In the genomic region with DNA sequence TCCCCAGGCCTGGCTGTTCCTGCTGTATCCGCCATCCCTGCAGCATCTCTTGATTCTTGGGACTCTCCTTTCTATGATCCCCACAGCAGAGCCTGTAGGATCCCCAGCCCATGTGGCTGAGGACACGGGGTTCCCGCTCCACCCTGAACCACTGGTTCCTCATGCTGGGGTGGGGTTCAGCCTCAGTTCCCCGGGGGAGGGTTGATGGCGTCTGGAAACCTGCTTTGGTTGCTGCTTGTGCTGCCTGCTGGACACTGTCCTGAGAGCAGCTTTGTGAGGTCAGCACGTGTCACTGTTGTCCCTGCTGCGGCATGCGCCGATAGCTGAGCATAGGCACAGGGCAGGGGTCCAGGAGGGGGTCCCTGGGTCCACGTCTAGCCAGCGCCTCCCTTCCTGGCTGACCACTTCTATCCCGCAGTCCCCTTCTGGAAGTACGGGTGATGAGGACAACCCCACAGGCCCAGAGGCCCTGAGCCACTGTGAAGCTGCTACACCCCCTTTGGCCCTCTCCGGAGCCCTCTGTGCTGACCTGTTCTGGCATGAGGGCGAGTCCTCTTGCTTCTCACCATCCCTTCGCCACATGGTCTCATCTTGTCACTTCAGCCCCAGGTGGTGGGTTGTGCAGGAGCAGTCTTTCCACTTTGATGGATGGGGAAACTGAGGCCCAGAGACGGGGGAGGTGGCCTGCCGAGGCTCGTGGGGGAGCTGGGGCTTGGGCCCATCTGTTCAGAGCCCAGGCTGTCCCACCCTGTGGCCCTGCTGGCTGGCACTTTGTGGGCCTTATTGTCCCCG, we compare ENCODE assay signal across 26 cellular contexts. TPM values are rescaled to one million over a fixed set of nuclear protein-coding genes. Genes with fewer than 3 reads are reported as not detected.
A peak's percentile ranks its signal among the peaks of the same experiment; 100 is the strongest.
DNase-seq lines count a peak whose midpoint lies in the region; ATAC-seq and TF ChIP-seq lines count a peak whose summit lies in the region.
"Had no signal": no experiment of that assay in that cellular context is flagged by ENCODE, and none has a peak within 500 bp of the region (broad histone marks: within the 10 kb centered on the region; RNA-seq: fewer than 3 reads in every experiment).

No MANE protein-coding gene starts in this region.

- peaks cover 71 to 81% (median 72%) of the 10 kb centered on the region in 11 experiments for H3K36me3 ChIP-seq in BLaER1 treated with 17β-estradiol and CSF1 and Interleukin-3, amounts not matched to agents 10 nM and 100 nM
- H3K36me3 ChIP-seq in PC-3 (ENCODE audit: low read depth, low read length), result peaks cover 45% of the 10 kb centered on the region
- no peaks in the 10 kb centered on the region for H3K36me3 ChIP-seq in ovary

- H3K9me3 Mint-ChIP-seq in activated CD4-positive, alpha-beta memory T cell treated with anti-CD3 and anti-CD28 coated beads, Interleukin-2, amount 10 ng/mL, durations not matched to agents 7 days and 5 days, result no peaks in the 10 kb centered on the region
- H3K9me3 Mint-ChIP-seq: activated CD4-positive, alpha-beta T cell treated with anti-CD3 and anti-CD28 coated beads, Interleukin-2, amount 10 ng/mL, durations not matched to agents 24 days and 14 days; central memory CD8-positive, alpha-beta T cell; stimulated activated naive CD8-positive, alpha-beta T cell treated with anti-CD3 and anti-CD28 coated beads, Interleukin-15, amount 100 ng/mL, for 72 hours had no signal

- intact Hi-C loops in PC-3 (cut with micrococcal nuclease) (no loop called here), ovary (cut with DNase I) (no loop called here)

- H3K27ac Mint-ChIP-seq in activated CD4-positive, alpha-beta memory T cell treated with anti-CD3 and anti-CD28 coated beads, Interleukin-2, amount 10 ng/mL, durations not matched to agents 7 days and 5 days, result no peak overlapping the region

- H3K9me2 ChIP-seq in PC-3 (replicated peaks; ENCODE audit: low read length), result no peaks in the 10 kb centered on the region

- CTCF ChIA-PET in PC-3 (lab: Charles Lee), result no interaction called here
- CTCF ChIA-PET in activated CD4-positive, alpha-beta memory T cell treated with anti-CD3 and anti-CD28 coated beads, Interleukin-2, amount 10 ng/mL, durations not matched to agents 7 days and 5 days (lab: Charles Lee), result interaction anchor here (1.5 kb wide), 1 partner anchor 23 kb away, joined by 8 read pairs; no protein-coding TSS in a partner anchor

- BruUV-seq in PC-3 (replicated peaks; lab: Mats Ljungman, UMichigan), result no TSS peak

- 55 to 74% (median 67%) methylated on average over 20 of the region's 20 CpGs for WGBS in ovary, 3 donors

- ATAC-seq in PC-3, result no peak
- ATAC-seq in HG02610 (IDR thresholded peaks at IDR 0.05; ENCODE audit: unreplicated experiment), result no peak
- ATAC-seq: body of pancreas; heart left ventricle; right cardiac atrium; stimulated activated naive CD8-positive, alpha-beta T cell treated with anti-CD3 and anti-CD28 coated beads, Interleukin-15, amount 100 ng/mL, for 72 hours had no signal

- POLR2A ChIA-PET in PC-3 (lab: Charles Lee; ENCODE audit: unreplicated experiment), result interaction anchor here (0.6 kb wide), 1 partner anchor 9 kb away, joined by 3 read pairs; no protein-coding TSS in a partner anchor
- POLR2A ChIA-PET in activated CD4-positive, alpha-beta memory T cell treated with anti-CD3 and anti-CD28 coated beads, Interleukin-2, amount 10 ng/mL, durations not matched to agents 7 days and 5 days (lab: Charles Lee), result no interaction called here

- H2AFZ ChIP-seq in PC-3 (ENCODE audit: low read length), result no peak overlapping the region

- TF ChIP-seq CTCF in PC-3 (conservative IDR thresholded peaks at IDR 0.05; ENCODE audit: low read depth, low read length) (no peak), ovary (IDR thresholded peaks at IDR 0.05) (no peak), GM13977 (IDR thresholded peaks at IDR 0.05; ENCODE audit: extremely low read depth, insufficient read depth, missing control alignments) (no peak)

- peak overlapping the region in 8 of 11 experiments; percentile 94 to 98 (median 96); a peak in 13 of 22 replicates for H3K27ac ChIP-seq in BLaER1 treated with 17β-estradiol and CSF1 and Interleukin-3, amounts not matched to agents 10 nM and 100 nM
- H3K27ac ChIP-seq in PC-3 (ENCODE audit: low read length) (peak overlapping the region; percentile 69), epithelial cell of prostate (peak overlapping the region; percentile 94), ovary (peak overlapping the region; percentile 38 to 57)
- H3K27ac ChIP-seq: heart left ventricle, SJSA1, tibial artery had no signal

- H4K20me1 ChIP-seq in BLaER1 treated with 17β-estradiol and CSF1 and Interleukin-3, amounts not matched to agents 10 nM and 100 nM, result peaks cover 63 to 100% (median 94%) of the 10 kb centered on the region in 11 experiments
- peaks cover 48% of the 10 kb centered on the region for H4K20me1 ChIP-seq in PC-3 (ENCODE audit: low read length)

- H3K9me3 ChIP-seq in BLaER1 treated with 17β-estradiol and CSF1 and Interleukin-3, amounts not matched to agents 10 nM and 100 nM (replicated peaks in 1 of 11), result no peaks in the 10 kb centered on the region
- no peaks in the 10 kb centered on the region for H3K9me3 ChIP-seq in PC-3 (ENCODE audit: low read length)
- H3K9me3 ChIP-seq in ovary, result no peaks in the 10 kb centered on the region
- H3K9me3 ChIP-seq: body of pancreas, heart left ventricle, SJSA1, tibial artery had no signal

- peaks cover 46 to 61% (median 57%) of the 10 kb centered on the region in 10 experiments for H3K4me1 ChIP-seq in BLaER1 treated with 17β-estradiol and CSF1 and Interleukin-3, amounts not matched to agents 10 nM and 100 nM
- H3K4me1 ChIP-seq in PC-3 (ENCODE audit: insufficient read depth, low read length) (peaks cover 29% of the 10 kb centered on the region), ovary (ENCODE audit: insufficient read depth) (peaks cover 27% of the 10 kb centered on the region)

- in situ Hi-C loops in GM13977 (cut with MboI; ENCODE audit: low pct_unique_long_range_greater_than_20kb, low sequenced_read_pairs, unreplicated experiment), result loop anchor here (25.0 kb wide), 1 partner anchor 632 kb away; a partner anchor contains a TSS

- no peak for TF ChIP-seq POLR2A in ovary (IDR thresholded peaks at IDR 0.05)

- no peak for TF ChIP-seq EP300 in ovary (IDR thresholded peaks at IDR 0.05)

- H3K4me3 ChIP-seq in BLaER1 treated with 17β-estradiol and CSF1 and Interleukin-3, amounts not matched to agents 10 nM and 100 nM, result no peak overlapping the region
- no peak overlapping the region for H3K4me3 ChIP-seq in PC-3 (ENCODE audit: low read length)
- H3K4me3 ChIP-seq in ovary, result no peak overlapping the region
- H3K4me3 ChIP-seq: body of pancreas, heart left ventricle, SJSA1, smooth muscle cell, tibial artery had no signal

- peaks cover 62% of the 10 kb centered on the region for H3K36me3 Mint-ChIP-seq in activated CD4-positive, alpha-beta memory T cell treated with anti-CD3 and anti-CD28 coated beads, Interleukin-2, amount 10 ng/mL, durations not matched to agents 7 days and 5 days (ENCODE audit: low read depth)

- H3K27me3 Mint-ChIP-seq in activated CD4-positive, alpha-beta memory T cell treated with anti-CD3 and anti-CD28 coated beads, Interleukin-2, amount 10 ng/mL, durations not matched to agents 7 days and 5 days, result no peaks in the 10 kb centered on the region
- H3K27me3 Mint-ChIP-seq: activated CD4-positive, alpha-beta T cell treated with anti-CD3 and anti-CD28 coated beads, Interleukin-2, amount 10 ng/mL, durations not matched to agents 24 days and 14 days; central memory CD8-positive, alpha-beta T cell; stimulated activated naive CD8-positive, alpha-beta T cell treated with anti-CD3 and anti-CD28 coated beads, Interleukin-15, amount 100 ng/mL, for 72 hours had no signal

- no peak for DNase-seq in PC-3
- no peak for DNase-seq in epithelial cell of prostate (ENCODE audit: low read depth, low spot score)
- DNase-seq in ovary, result peak in 1 of 5 donors; percentile 25
- DNase-seq in activated CD4-positive, alpha-beta memory T cell treated with anti-CD3 and anti-CD28 coated beads, Interleukin-2, amount 10 ng/mL, durations not matched to agents 7 days and 5 days, result no peak
- no peak for DNase-seq in GM13977 (ENCODE audit: low spot score)
- DNase-seq: activated CD4-positive, alpha-beta T cell treated with anti-CD3 and anti-CD28 coated beads, Interleukin-2, amount 10 ng/mL, durations not matched to agents 24 days and 14 days; activated naive CD4-positive, alpha-beta T cell; body of pancreas; C1 segment of cervical spinal cord; DMS79; foreskin melanocyte; heart left ventricle; NCI-H1092 treated with DMSO at 0.1 percent for 48 hours; NCI-H187; NCI-H2171 treated with DMSO at 0.1 percent for 48 hours; NCI-H510A; RPMI8226; stimulated activated naive CD8-positive, alpha-beta T cell treated with anti-CD3 and anti-CD28 coated beads, Interleukin-15, amount 100 ng/mL, for 72 hours; T1000; tibial artery had no signal

- peaks cover 89% of the 10 kb centered on the region for H3K79me2 ChIP-seq in PC-3 (ENCODE audit: low read length)

- H3K4me1 Mint-ChIP-seq in activated CD4-positive, alpha-beta memory T cell treated with anti-CD3 and anti-CD28 coated beads, Interleukin-2, amount 10 ng/mL, durations not matched to agents 7 days and 5 days, result peaks cover 40% of the 10 kb centered on the region

- no peaks in the 10 kb centered on the region for H3F3A ChIP-seq in PC-3 (ENCODE audit: low read length, unreplicated experiment)

- H3K9ac ChIP-seq in BLaER1 treated with 17β-estradiol and CSF1 and Interleukin-3, amounts not matched to agents 10 nM and 100 nM, result peak overlapping the region in 6 of 11 experiments; percentile 25 to 98 (median 63); a peak in 7 of 22 replicates
- H3K9ac ChIP-seq in PC-3 (ENCODE audit: low read length), result no peak overlapping the region

- no peak overlapping the region for H3K4me3 Mint-ChIP-seq in activated CD4-positive, alpha-beta memory T cell treated with anti-CD3 and anti-CD28 coated beads, Interleukin-2, amount 10 ng/mL, durations not matched to agents 7 days and 5 days
- H3K4me3 Mint-ChIP-seq: activated CD4-positive, alpha-beta T cell treated with anti-CD3 and anti-CD28 coated beads, Interleukin-2, amount 10 ng/mL, durations not matched to agents 24 days and 14 days; central memory CD8-positive, alpha-beta T cell; stimulated activated naive CD8-positive, alpha-beta T cell treated with anti-CD3 and anti-CD28 coated beads, Interleukin-15, amount 100 ng/mL, for 72 hours had no signal

- H3K4me2 ChIP-seq in BLaER1 treated with 17β-estradiol and CSF1 and Interleukin-3, amounts not matched to agents 10 nM and 100 nM, result peak overlapping the region in 6 of 11 experiments; percentile 2 to 98 (median 94); a peak in 10 of 22 replicates
- peak overlapping the region; percentile 55 for H3K4me2 ChIP-seq in PC-3 (ENCODE audit: low read length)
- H3K4me2 ChIP-seq: smooth muscle cell had no signal

- H3K27me3 ChIP-seq in BLaER1 treated with 17β-estradiol and CSF1 and Interleukin-3, amounts not matched to agents 10 nM and 100 nM, result no peaks in the 10 kb centered on the region
- H3K27me3 ChIP-seq in PC-3 (ENCODE audit: low read length) (no peaks in the 10 kb centered on the region), ovary (no peaks in the 10 kb centered on the region)
- H3K27me3 ChIP-seq: body of pancreas, heart left ventricle, SJSA1, tibial artery had no signal

RNA-seq across cellular contexts. Expression of a gene that starts 5.5 kb away (rescaled TPM):
- total RNA-seq in PC-3 (2014; rRNA removed) (203 and 240 TPM in 2 replicates), ovary (100 to 1,000 TPM in 5 of 7 donors, 10 to 100 TPM in 2; 53.4 to 187 (median 142) TPM)
- polyA plus RNA-seq in ovary, result 100 to 1,000 TPM in 1 of 2 donors, 10 to 100 TPM in 1; 11.0 to 106 TPM
- 10 to 100 TPM; 63.9 to 64.5 TPM for total RNA-seq in activated CD4-positive, alpha-beta memory T cell treated with anti-CD3 and anti-CD28 coated beads, Interleukin-2, amount 10 ng/mL, durations not matched to agents 7 days and 5 days

RNA-seq across cellular contexts. Expression of a gene that starts 25.7 kb away (rescaled TPM):
- total RNA-seq in PC-3 (2014; rRNA removed), result 343 and 360 TPM in 2 replicates
- 100 to 1,000 TPM in 6 of 7 donors, 10 to 100 TPM in 1; 76.9 to 183 (median 158) TPM for total RNA-seq in ovary
- 100 to 1,000 TPM in 1 of 2 donors, 10 to 100 TPM in 1; 27.3 to 135 TPM for polyA plus RNA-seq in ovary
- 100 to 1,000 TPM; 204 to 213 TPM for total RNA-seq in activated CD4-positive, alpha-beta memory T cell treated with anti-CD3 and anti-CD28 coated beads, Interleukin-2, amount 10 ng/mL, durations not matched to agents 7 days and 5 days

RNA-seq across cellular contexts. Expression of a gene that starts 32.5 kb away (rescaled TPM):
- total RNA-seq in PC-3 (2014; rRNA removed) (36.0 and 41.4 TPM in 2 replicates), ovary (10 to 100 TPM; 10.6 to 20.2 (median 14.7) TPM)
- 10 to 100 TPM in 1 of 2 donors, 1 to 10 TPM in 1; 3.1 to 13.5 TPM for polyA plus RNA-seq in ovary
- total RNA-seq in activated CD4-positive, alpha-beta memory T cell treated with anti-CD3 and anti-CD28 coated beads, Interleukin-2, amount 10 ng/mL, durations not matched to agents 7 days and 5 days, result 1 to 10 TPM; 3.7 to 3.8 TPM

RNA-seq across cellular contexts. Expression of a gene that starts 37.1 kb away (rescaled TPM):
- total RNA-seq in PC-3 (2014; rRNA removed) (25.6 and 37.5 TPM in 2 replicates), ovary (10 to 100 TPM; 21.9 to 40.2 (median 34.0) TPM)
- polyA plus RNA-seq in ovary, result 10 to 100 TPM; 11.2 to 37.0 TPM
- total RNA-seq in activated CD4-positive, alpha-beta memory T cell treated with anti-CD3 and anti-CD28 coated beads, Interleukin-2, amount 10 ng/mL, durations not matched to agents 7 days and 5 days, result 10 to 100 TPM; 26.6 to 30.1 TPM

RNA-seq across cellular contexts. Expression of a gene that starts 39.7 kb away (rescaled TPM):
- total RNA-seq in PC-3 (2014; rRNA removed) (15.2 and 23.9 TPM in 2 replicates), ovary (10 to 100 TPM; 24.9 to 70.6 (median 65.3) TPM)
- 10 to 100 TPM; 14.5 to 37.3 TPM for polyA plus RNA-seq in ovary
- 10 to 100 TPM; 35.7 to 39.7 TPM for total RNA-seq in activated CD4-positive, alpha-beta memory T cell treated with anti-CD3 and anti-CD28 coated beads, Interleukin-2, amount 10 ng/mL, durations not matched to agents 7 days and 5 days
